ENCODE assay signal across 22 cellular contexts in genomic region chr12:50611021-50611420, GRCh38.
"Had no signal": no experiment of that assay in that cellular context is flagged by ENCODE, and none has a peak within 500 bp of the region (broad histone marks: within the 10 kb centered on the region; RNA-seq: fewer than 3 reads in every experiment).

No MANE protein-coding gene starts in this region.

- H3K27ac ChIP-seq: body of pancreas, lower lobe of right lung, prostate gland, right atrium auricular region had no signal

- H3K4me1 ChIP-seq: prostate gland had no signal

- H3K36me3 Mint-ChIP-seq: WTC11 had no signal

- H3K36me3 ChIP-seq: lower lobe of right lung, prostate gland, right atrium auricular region had no signal

- H3K4me3 ChIP-seq: body of pancreas, lower lobe of right lung, prostate gland, right atrium auricular region, tibial nerve had no signal

- H3K27me3 ChIP-seq: body of pancreas, right atrium auricular region, tibial nerve had no signal

- H3K27ac Mint-ChIP-seq: activated CD4-positive, alpha-beta T cell treated with anti-CD3 and anti-CD28 coated beads for 36 hours; activated naive CD8-positive, alpha-beta T cell treated with anti-CD3 and anti-CD28 coated beads for 36 hours; T-helper 2 cell treated with Interferon-gamma antibody and Interleukin-4, amounts not matched to agents 5 μg/mL and 100 μg/mL, for 36 hours had no signal

- H3K9me3 ChIP-seq: body of pancreas, lower lobe of right lung, prostate gland, right atrium auricular region, tibial nerve had no signal

- H3K9me3 Mint-ChIP-seq: activated naive CD8-positive, alpha-beta T cell treated with anti-CD3 and anti-CD28 coated beads for 36 hours; nephron progenitor cell; T-helper 2 cell treated with Interferon-gamma antibody and Interleukin-4, amounts not matched to agents 5 μg/mL and 100 μg/mL, for 36 hours; WTC11 had no signal

- ATAC-seq: activated CD4-positive, alpha-beta T cell treated with anti-CD3 and anti-CD28 coated beads for 36 hours; body of pancreas; left colon; lower lobe of right lung; WTC11 had no signal

- H3K27me3 Mint-ChIP-seq: activated CD4-positive, alpha-beta T cell treated with anti-CD3 and anti-CD28 coated beads for 36 hours; activated naive CD8-positive, alpha-beta T cell treated with anti-CD3 and anti-CD28 coated beads for 36 hours had no signal

- H3K4me3 Mint-ChIP-seq: activated CD4-positive, alpha-beta T cell treated with anti-CD3 and anti-CD28 coated beads for 36 hours; activated naive CD8-positive, alpha-beta T cell treated with anti-CD3 and anti-CD28 coated beads for 36 hours; nephron progenitor cell; T-helper 2 cell treated with Interferon-gamma antibody and Interleukin-4, amounts not matched to agents 5 μg/mL and 100 μg/mL, for 36 hours; WTC11 had no signal

- DNase-seq: activated CD4-positive, alpha-beta T cell treated with anti-CD3 and anti-CD28 coated beads for 36 hours; activated CD4-positive, alpha-beta T cell treated with anti-CD3 and anti-CD28 coated beads, Interleukin-2, amount 50 U/mL, for 48 hours; activated gamma-delta T cell treated with Interleukin-2 at 50 U/mL for 16 hours; activated naive CD8-positive, alpha-beta T cell treated with anti-CD3 and anti-CD28 coated beads for 36 hours; amygdala; body of pancreas; caudate nucleus; erythroblast; foreskin melanocyte; glutamatergic neuron; hippocampal formation; left colon; lower lobe of right lung; nephron progenitor cell; small intestine; stimulated activated CD8-positive, alpha-beta memory T cell treated with anti-CD3 and anti-CD28 coated beads, Interleukin-4, amount 100 ng/mL, for 48 hours; stimulated activated naive CD4-positive, alpha-beta T cell had no signal
